16 cellular contexts compared by ENCODE assay signal in the genomic region with DNA sequence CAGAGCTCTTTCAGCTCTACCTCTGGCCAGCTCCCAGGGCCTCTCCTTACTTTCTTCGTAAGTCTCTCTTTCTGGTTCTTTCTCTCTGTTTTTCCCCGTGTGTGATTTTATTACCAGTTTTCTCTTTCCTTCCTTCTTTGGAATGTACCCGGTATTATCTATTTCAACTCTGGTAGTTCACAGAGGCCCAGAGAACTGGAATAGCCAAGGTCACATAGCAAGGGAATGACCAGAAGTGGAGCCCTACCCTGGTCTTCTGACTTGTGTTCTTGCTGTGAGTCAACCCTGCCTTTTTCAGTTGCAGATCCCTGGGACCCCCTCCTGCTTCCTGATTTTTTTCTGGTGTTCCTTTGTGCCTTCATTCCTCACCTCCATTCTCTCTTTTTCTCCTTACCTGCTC. TPM values are rescaled to one million over a fixed set of nuclear protein-coding genes. Genes with fewer than 3 reads are reported as not detected.
DNase-seq lines count a peak whose midpoint lies in the region; ATAC-seq and TF ChIP-seq lines count a peak whose summit lies in the region.
"Had no signal": no experiment of that assay in that cellular context is flagged by ENCODE, and none has a peak within 500 bp of the region (broad histone marks: within the 10 kb centered on the region; RNA-seq: fewer than 3 reads in every experiment).

No MANE protein-coding gene starts in this region.

- H3K36me3 Mint-ChIP-seq in activated naive CD4-positive, alpha-beta T cell treated with anti-CD3 and anti-CD28 coated beads, Interleukin-2, amount 50 U/mL, for 24 hours = peaks cover 6% of the 10 kb centered on the region
- peaks cover 9% of the 10 kb centered on the region for H3K36me3 Mint-ChIP-seq in activated naive CD4-positive, alpha-beta T cell treated with anti-CD3 and anti-CD28 coated beads, Interleukin-2, amount 10 ng/mL, durations not matched to agents 7 days and 5 days
- H3K36me3 Mint-ChIP-seq in type B pancreatic cell = peaks cover 15% of the 10 kb centered on the region

- H3K4me3 Mint-ChIP-seq in activated naive CD4-positive, alpha-beta T cell treated with anti-CD3 and anti-CD28 coated beads, Interleukin-2, amount 50 U/mL, for 24 hours = peak overlapping the region; percentile 45
- no peak overlapping the region for H3K4me3 Mint-ChIP-seq in activated naive CD4-positive, alpha-beta T cell treated with anti-CD3 and anti-CD28 coated beads, Interleukin-2, amount 10 ng/mL, durations not matched to agents 7 days and 5 days
- peak overlapping the region; percentile 79 for H3K4me3 Mint-ChIP-seq in type B pancreatic cell

- intact Hi-C loops in adrenal gland (cut with DNase I) = no loop called here

- H3K9me3 Mint-ChIP-seq in activated naive CD4-positive, alpha-beta T cell treated with anti-CD3 and anti-CD28 coated beads, Interleukin-2, amount 50 U/mL, for 24 hours = no peaks in the 10 kb centered on the region
- H3K9me3 Mint-ChIP-seq in activated naive CD4-positive, alpha-beta T cell treated with anti-CD3 and anti-CD28 coated beads, Interleukin-2, amount 10 ng/mL, durations not matched to agents 7 days and 5 days = peaks cover 1% of the 10 kb centered on the region
- peaks cover 6% of the 10 kb centered on the region for H3K9me3 Mint-ChIP-seq in type B pancreatic cell

- no peak overlapping the region for H3K4me3 ChIP-seq in adrenal gland
- H3K4me3 ChIP-seq: A549 had no signal

- peaks cover 25% of the 10 kb centered on the region in 2 donors for H3K4me1 ChIP-seq in adrenal gland (replicated peaks in 1 of 2)

- no peaks in the 10 kb centered on the region for H3K9me3 ChIP-seq in adrenal gland (replicated peaks in 1 of 3)
- H3K9me3 ChIP-seq: A549 had no signal

- peaks cover 32% of the 10 kb centered on the region for H3K27me3 Mint-ChIP-seq in activated naive CD4-positive, alpha-beta T cell treated with anti-CD3 and anti-CD28 coated beads, Interleukin-2, amount 50 U/mL, for 24 hours
- H3K27me3 Mint-ChIP-seq in activated naive CD4-positive, alpha-beta T cell treated with anti-CD3 and anti-CD28 coated beads, Interleukin-2, amount 10 ng/mL, durations not matched to agents 7 days and 5 days = peaks cover 88% of the 10 kb centered on the region
- H3K27me3 Mint-ChIP-seq in type B pancreatic cell = peaks cover 90% of the 10 kb centered on the region

- peak overlapping the region; percentile 35 to 84 (median 64) for H3K27ac ChIP-seq in adrenal gland
- H3K27ac ChIP-seq: A549 had no signal

- H3K36me3 ChIP-seq in adrenal gland (replicated peaks in 1 of 2) = no peaks in the 10 kb centered on the region

- CTCF ChIA-PET in activated naive CD4-positive, alpha-beta T cell treated with anti-CD3 and anti-CD28 coated beads, Interleukin-2, amount 10 ng/mL, durations not matched to agents 7 days and 5 days (lab: Charles Lee) = interaction anchor here (1.3 to 4.1 kb wide), 5 partner anchors 9 to 55 kb away, joined by 3 to 13 read pairs (median 6); partner anchors contain the start of gene PPP1R11

- TF ChIP-seq CTCF in adrenal gland (IDR thresholded peaks at IDR 0.05) (no peak), type B pancreatic cell (conservative IDR thresholded peaks at IDR 0.05) (no peak)

- peaks cover 48% of the 10 kb centered on the region for H3K4me1 Mint-ChIP-seq in activated naive CD4-positive, alpha-beta T cell treated with anti-CD3 and anti-CD28 coated beads, Interleukin-2, amount 50 U/mL, for 24 hours
- H3K4me1 Mint-ChIP-seq in activated naive CD4-positive, alpha-beta T cell treated with anti-CD3 and anti-CD28 coated beads, Interleukin-2, amount 10 ng/mL, durations not matched to agents 7 days and 5 days = peaks cover 45% of the 10 kb centered on the region
- H3K4me1 Mint-ChIP-seq in type B pancreatic cell (ENCODE audit: unreplicated experiment) = peaks cover 9% of the 10 kb centered on the region

- peaks cover 10% of the 10 kb centered on the region for H3K27me3 ChIP-seq in adrenal gland

- peak in 1 of 2 donors; percentile 54 for TF ChIP-seq POLR2A in adrenal gland (IDR thresholded peaks at IDR 0.05)

- no peak overlapping the region for H3K27ac Mint-ChIP-seq in activated naive CD4-positive, alpha-beta T cell treated with anti-CD3 and anti-CD28 coated beads, Interleukin-2, amount 50 U/mL, for 24 hours
- H3K27ac Mint-ChIP-seq in activated naive CD4-positive, alpha-beta T cell treated with anti-CD3 and anti-CD28 coated beads, Interleukin-2, amount 10 ng/mL, durations not matched to agents 7 days and 5 days = no peak overlapping the region
- H3K27ac Mint-ChIP-seq in type B pancreatic cell = no peak overlapping the region

- 27 to 38% (median 29%) methylated on average over 3 of the region's 3 CpGs for WGBS in adrenal gland, 4 donors

- no peak for ATAC-seq in HG03097 (IDR thresholded peaks at IDR 0.05; ENCODE audit: low FRiP score, unreplicated experiment)

- DNase-seq in activated naive CD4-positive, alpha-beta T cell treated with anti-CD3 and anti-CD28 coated beads, Interleukin-2, amount 10 ng/mL, durations not matched to agents 7 days and 5 days = no peak
- DNase-seq in adrenal gland (peak in 5 of 7 donors; percentile 55 to 71 (median 62)), iPS-NIHi7 (ENCODE audit: extremely low spot score) (peak; percentile 18), type B pancreatic cell (ENCODE audit: extremely low spot score, unreplicated experiment) (no peak), LoVo (ENCODE audit: low spot score) (no peak), HCEC 1CT (no peak)
- DNase-seq: activated CD4-positive, CD25-positive, alpha-beta regulatory T cell treated with anti-CD3 and anti-CD28 coated beads, Interleukin-2, amount 50 U/mL, for 72 hours; GDM1; NCI-H526 treated with DMSO at 0.1 percent for 48 hours; T-helper 2 cell had no signal

RNA-seq across cellular contexts. Expression of gene RNF39, which starts 0.8 kb away (rescaled TPM):
- total RNA-seq in adrenal gland (1 to 10 TPM in 3 of 8 donors, under 1 TPM in 3, not detected in 2; 0.11 to 1.7 (median 0.96) TPM), type B pancreatic cell (ENCODE audit: low replicate concordance) (1.5 TPM in 2 replicates)
- under 1 TPM; 0.17 to 0.51 (median 0.48) TPM for polyA plus RNA-seq in adrenal gland
- total RNA-seq: chondrocyte, frontal cortex, myocyte had no signal
- polyA plus RNA-seq: A549 had no signal

RNA-seq across cellular contexts. Expression of gene PPP1R11, which starts 9.3 kb away (rescaled TPM):
- total RNA-seq in adrenal gland = 10 to 100 TPM; 36.8 to 70.7 (median 52.4) TPM
- polyA plus RNA-seq in adrenal gland = 10 to 100 TPM; 34.7 to 97.7 (median 43.4) TPM
- total RNA-seq in type B pancreatic cell (ENCODE audit: low replicate concordance) = 40.0 and 48.6 TPM in 2 replicates

RNA-seq across cellular contexts. Expression of gene POLR1H, which starts 15.3 kb away (rescaled TPM):
- total RNA-seq in adrenal gland (10 to 100 TPM in 7 of 8 donors, 1 to 10 TPM in 1; 6.8 to 75.1 (median 32.4) TPM), type B pancreatic cell (ENCODE audit: low replicate concordance) (23.7 and 37.3 TPM in 2 replicates)
- 10 to 100 TPM; 24.7 to 53.8 (median 29.2) TPM for polyA plus RNA-seq in adrenal gland

RNA-seq across cellular contexts. Expression of gene TRIM31, which starts 36.6 kb away (rescaled TPM):
- total RNA-seq in adrenal gland (under 1 TPM in 2 of 8 donors, not detected in 6; 0.19 TPM), type B pancreatic cell (ENCODE audit: low replicate concordance) (1.8 and 3.8 TPM in 2 replicates)
- under 1 TPM in 2 of 3 donors, not detected in 1; 0.13 to 0.80 TPM for polyA plus RNA-seq in adrenal gland
- total RNA-seq: chondrocyte, frontal cortex, myocyte had no signal

RNA-seq across cellular contexts. Expression of gene TRIM40, which starts 59.6 kb away (rescaled TPM):
- not detected for total RNA-seq in adrenal gland
- polyA plus RNA-seq in adrenal gland = under 1 TPM in 1 of 3 donors, not detected in 2; 0.16 TPM
- 0.17 TPM in 1 of 2 replicates, not detected in the other for total RNA-seq in type B pancreatic cell (ENCODE audit: low replicate concordance)
- total RNA-seq: chondrocyte, frontal cortex, myocyte had no signal

Comparison
In these comparisons a context has a peak if more than half of its experiments do, and no peak if none do; other contexts are left out.
1. DNase-seq: peak in adrenal gland (5 of 7) and iPS-NIHi7 (single experiment); none in activated naive CD4-positive, alpha-beta T cell treated with anti-CD3 and anti-CD28 coated beads, Interleukin-2, amount 10 ng/mL, durations not matched to agents 7 days and 5 days (single experiment), type B pancreatic cell (single experiment), LoVo (single experiment) and HCEC 1CT (single experiment).